Comparison of ENCODE assay signal across 1 cellular context in the genomic region with DNA sequence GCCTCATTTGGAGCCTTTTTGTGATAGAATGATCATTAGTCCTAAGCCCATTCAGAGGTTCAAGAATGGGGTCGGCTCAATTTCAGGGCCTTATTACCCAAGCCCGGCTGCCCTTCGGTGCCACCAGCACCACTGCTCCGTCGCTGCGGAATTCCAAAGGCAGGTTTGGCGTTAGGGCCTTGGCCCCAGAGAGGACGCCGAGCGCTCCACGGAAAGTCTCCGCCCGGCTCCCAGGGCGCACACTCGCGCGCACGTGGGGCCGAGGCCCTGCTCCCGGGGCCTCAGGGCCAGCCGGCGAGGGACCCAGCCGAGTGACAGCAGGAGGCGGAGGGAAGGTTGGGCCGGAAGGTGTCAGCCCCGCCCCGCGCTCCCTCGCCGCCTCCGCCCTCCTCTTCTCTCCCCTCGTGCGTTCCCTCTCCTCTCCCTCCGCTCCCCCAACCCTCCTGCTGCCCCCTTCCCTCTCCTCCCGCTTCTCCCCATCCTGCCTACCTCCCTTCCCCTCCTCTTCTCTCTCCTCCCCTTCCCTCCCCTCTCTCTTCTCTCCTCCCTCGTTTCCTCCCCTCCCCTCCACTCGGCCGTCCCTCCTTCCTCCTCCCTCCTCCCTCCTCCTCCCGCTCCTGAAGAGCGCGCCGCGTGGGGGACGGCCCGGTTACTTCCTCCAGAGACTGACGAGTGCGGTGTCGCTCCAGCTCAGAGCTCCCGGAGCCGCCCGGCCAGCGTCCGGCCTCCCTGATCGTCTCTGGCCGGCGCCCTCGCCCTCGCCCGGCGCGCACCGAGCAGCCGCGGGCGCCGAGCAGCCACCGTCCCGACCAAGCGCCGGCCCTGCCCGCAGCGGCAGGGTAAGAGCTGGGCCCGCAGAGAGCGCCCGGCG.
A peak's percentile ranks its signal among the peaks of the same experiment; 100 is the strongest.
TF ChIP-seq lines count a peak whose summit lies in the region.

A gene (plus strand): TSS at position 648 of the 871 bp plus-strand sequence. CDS start 4,106 bp downstream, outside the sequence.

TF ChIP-seq in HepG2, 621 proteins besides CTCF, POLR2A, EP300 and RAD21 (continued from another document and continues in another):
- TF ChIP-seq CBFB (CRISPR knock-in tag; IDR thresholded peaks at IDR 0.05) (peak; percentile 19; the same call in 1 of the 2 replicates), ZBTB7A (CRISPR knock-in tag; IDR thresholded peaks at IDR 0.05) (peak; percentile 65; the same call in 1 of the 2 replicates), NBN (conservative IDR thresholded peaks at IDR 0.05) (no peak), DR1 (CRISPR knock-in tag; IDR thresholded peaks at IDR 0.05) (peak; percentile 79), ETV5 (CRISPR knock-in tag; IDR thresholded peaks at IDR 0.05; ENCODE audit: borderline replicate concordance) (peak; percentile 77), JARID2 (CRISPR knock-in tag; IDR thresholded peaks at IDR 0.05; ENCODE audit: insufficient replicate concordance) (no peak), FOSL2 (CRISPR knock-in tag; IDR thresholded peaks at IDR 0.05) (peak; percentile 56; the same call in 1 of the 2 replicates), ZSCAN21 (CRISPR knock-in tag; IDR thresholded peaks at IDR 0.05; ENCODE audit: borderline replicate concordance) (peak; percentile 92), HDAC6 (IDR thresholded peaks at IDR 0.05; ENCODE audit: low read depth, low read length) (no peak), ZNF761 (CRISPR knock-in tag; conservative IDR thresholded peaks at IDR 0.05) (peak; percentile 70; the same call in 1 of the 2 replicates), ZNF549 (CRISPR knock-in tag; IDR thresholded peaks at IDR 0.05) (no peak), ZNF720 (CRISPR knock-in tag; IDR thresholded peaks at IDR 0.05) (no peak), GFI1 (CRISPR knock-in tag; IDR thresholded peaks at IDR 0.05; ENCODE audit: borderline replicate concordance) (peak; percentile 34), ZFAT (CRISPR knock-in tag; conservative IDR thresholded peaks at IDR 0.05) (no peak), HNF4G (IDR thresholded peaks at IDR 0.05; ENCODE audit: borderline replicate concordance, low read depth, low read length) (no peak), HNF4G (CRISPR knock-in tag; IDR thresholded peaks at IDR 0.05; ENCODE audit: borderline replicate concordance, low read depth) (no peak), ZFP1 (CRISPR knock-in tag; IDR thresholded peaks at IDR 0.05) (0 out of 2 replicates have a peak, but pooled peaks have one; percentile 58), ZNF552 (CRISPR knock-in tag; IDR thresholded peaks at IDR 0.05; ENCODE audit: borderline replicate concordance) (0 out of 2 replicates have a peak, but pooled peaks have one; percentile 61), POGZ (CRISPR knock-in tag; IDR thresholded peaks at IDR 0.05) (peak; percentile 83), TOE1 (CRISPR knock-in tag; IDR thresholded peaks at IDR 0.05) (no peak), ZFP37 (CRISPR knock-in tag; IDR thresholded peaks at IDR 0.05; ENCODE audit: borderline replicate concordance) (peak; percentile 95; the same call in 1 of the 2 replicates), ZNF749 (CRISPR knock-in tag; IDR thresholded peaks at IDR 0.05; ENCODE audit: borderline replicate concordance) (peak; percentile 58; the same call in 1 of the 2 replicates), HOXA3 (CRISPR knock-in tag; IDR thresholded peaks at IDR 0.05) (peak; percentile 79), ZKSCAN5 (CRISPR knock-in tag; IDR thresholded peaks at IDR 0.05) (peak; percentile 98), ARID2 (CRISPR knock-in tag; IDR thresholded peaks at IDR 0.05; ENCODE audit: borderline replicate concordance) (no peak), MTA3 (CRISPR knock-in tag; IDR thresholded peaks at IDR 0.05) (no peak), ZNF143 (CRISPR knock-in tag; IDR thresholded peaks at IDR 0.05) (no peak), LCORL (IDR thresholded peaks at IDR 0.05) (no peak), LCORL (CRISPR knock-in tag; IDR thresholded peaks at IDR 0.05) (peak; percentile 92), ZNF781 (CRISPR knock-in tag; IDR thresholded peaks at IDR 0.05; ENCODE audit: borderline replicate concordance, not compliant biosample characterization) (peak; percentile 76), ZNF891 (CRISPR knock-in tag; IDR thresholded peaks at IDR 0.05) (peak; percentile 66; the same call in 1 of the 2 replicates), ZNF598 (CRISPR knock-in tag; IDR thresholded peaks at IDR 0.05; ENCODE audit: borderline replicate concordance) (peak; percentile 51; the same call in 1 of the 2 replicates), HCFC1 (IDR thresholded peaks at IDR 0.05; ENCODE audit: low read depth, low read length) (no peak)
- TF ChIP-seq, protein P1, sequence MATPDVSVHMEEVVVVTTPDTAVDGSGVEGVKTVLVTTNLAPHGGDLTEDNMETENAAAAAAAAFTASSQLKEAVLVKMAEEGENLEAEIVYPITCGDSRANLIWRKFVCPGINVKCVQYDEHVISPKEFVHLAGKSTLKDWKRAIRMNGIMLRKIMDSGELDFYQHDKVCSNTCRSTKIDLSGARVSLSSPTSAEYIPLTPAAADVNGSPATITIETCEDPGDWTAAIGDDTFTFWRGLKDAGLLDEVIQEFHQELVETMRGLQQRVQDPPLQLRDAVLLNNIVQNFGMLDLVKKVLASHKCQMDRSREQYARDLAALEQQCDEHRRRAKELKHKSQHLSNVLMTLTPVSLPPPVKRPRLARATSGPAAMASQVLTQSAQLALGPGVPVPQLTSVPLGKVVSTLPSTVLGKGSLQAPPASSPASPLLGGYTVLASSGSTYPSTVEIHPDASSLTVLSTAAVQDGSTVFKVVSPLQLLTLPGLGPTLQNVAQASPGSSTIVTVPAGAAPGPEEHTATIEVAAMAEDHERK (CRISPR knock-in tag; IDR thresholded peaks at IDR 0.05; ENCODE audit: low read depth): no peak
- TF ChIP-seq, protein P2, sequence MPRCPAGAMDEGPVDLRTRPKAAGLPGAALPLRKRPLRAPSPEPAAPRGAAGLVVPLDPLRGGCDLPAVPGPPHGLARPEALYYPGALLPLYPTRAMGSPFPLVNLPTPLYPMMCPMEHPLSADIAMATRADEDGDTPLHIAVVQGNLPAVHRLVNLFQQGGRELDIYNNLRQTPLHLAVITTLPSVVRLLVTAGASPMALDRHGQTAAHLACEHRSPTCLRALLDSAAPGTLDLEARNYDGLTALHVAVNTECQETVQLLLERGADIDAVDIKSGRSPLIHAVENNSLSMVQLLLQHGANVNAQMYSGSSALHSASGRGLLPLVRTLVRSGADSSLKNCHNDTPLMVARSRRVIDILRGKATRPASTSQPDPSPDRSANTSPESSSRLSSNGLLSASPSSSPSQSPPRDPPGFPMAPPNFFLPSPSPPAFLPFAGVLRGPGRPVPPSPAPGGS (CRISPR knock-in tag; IDR thresholded peaks at IDR 0.05): peak; percentile 92; the same call in 1 of the 2 replicates
- TF ChIP-seq, protein P3, sequence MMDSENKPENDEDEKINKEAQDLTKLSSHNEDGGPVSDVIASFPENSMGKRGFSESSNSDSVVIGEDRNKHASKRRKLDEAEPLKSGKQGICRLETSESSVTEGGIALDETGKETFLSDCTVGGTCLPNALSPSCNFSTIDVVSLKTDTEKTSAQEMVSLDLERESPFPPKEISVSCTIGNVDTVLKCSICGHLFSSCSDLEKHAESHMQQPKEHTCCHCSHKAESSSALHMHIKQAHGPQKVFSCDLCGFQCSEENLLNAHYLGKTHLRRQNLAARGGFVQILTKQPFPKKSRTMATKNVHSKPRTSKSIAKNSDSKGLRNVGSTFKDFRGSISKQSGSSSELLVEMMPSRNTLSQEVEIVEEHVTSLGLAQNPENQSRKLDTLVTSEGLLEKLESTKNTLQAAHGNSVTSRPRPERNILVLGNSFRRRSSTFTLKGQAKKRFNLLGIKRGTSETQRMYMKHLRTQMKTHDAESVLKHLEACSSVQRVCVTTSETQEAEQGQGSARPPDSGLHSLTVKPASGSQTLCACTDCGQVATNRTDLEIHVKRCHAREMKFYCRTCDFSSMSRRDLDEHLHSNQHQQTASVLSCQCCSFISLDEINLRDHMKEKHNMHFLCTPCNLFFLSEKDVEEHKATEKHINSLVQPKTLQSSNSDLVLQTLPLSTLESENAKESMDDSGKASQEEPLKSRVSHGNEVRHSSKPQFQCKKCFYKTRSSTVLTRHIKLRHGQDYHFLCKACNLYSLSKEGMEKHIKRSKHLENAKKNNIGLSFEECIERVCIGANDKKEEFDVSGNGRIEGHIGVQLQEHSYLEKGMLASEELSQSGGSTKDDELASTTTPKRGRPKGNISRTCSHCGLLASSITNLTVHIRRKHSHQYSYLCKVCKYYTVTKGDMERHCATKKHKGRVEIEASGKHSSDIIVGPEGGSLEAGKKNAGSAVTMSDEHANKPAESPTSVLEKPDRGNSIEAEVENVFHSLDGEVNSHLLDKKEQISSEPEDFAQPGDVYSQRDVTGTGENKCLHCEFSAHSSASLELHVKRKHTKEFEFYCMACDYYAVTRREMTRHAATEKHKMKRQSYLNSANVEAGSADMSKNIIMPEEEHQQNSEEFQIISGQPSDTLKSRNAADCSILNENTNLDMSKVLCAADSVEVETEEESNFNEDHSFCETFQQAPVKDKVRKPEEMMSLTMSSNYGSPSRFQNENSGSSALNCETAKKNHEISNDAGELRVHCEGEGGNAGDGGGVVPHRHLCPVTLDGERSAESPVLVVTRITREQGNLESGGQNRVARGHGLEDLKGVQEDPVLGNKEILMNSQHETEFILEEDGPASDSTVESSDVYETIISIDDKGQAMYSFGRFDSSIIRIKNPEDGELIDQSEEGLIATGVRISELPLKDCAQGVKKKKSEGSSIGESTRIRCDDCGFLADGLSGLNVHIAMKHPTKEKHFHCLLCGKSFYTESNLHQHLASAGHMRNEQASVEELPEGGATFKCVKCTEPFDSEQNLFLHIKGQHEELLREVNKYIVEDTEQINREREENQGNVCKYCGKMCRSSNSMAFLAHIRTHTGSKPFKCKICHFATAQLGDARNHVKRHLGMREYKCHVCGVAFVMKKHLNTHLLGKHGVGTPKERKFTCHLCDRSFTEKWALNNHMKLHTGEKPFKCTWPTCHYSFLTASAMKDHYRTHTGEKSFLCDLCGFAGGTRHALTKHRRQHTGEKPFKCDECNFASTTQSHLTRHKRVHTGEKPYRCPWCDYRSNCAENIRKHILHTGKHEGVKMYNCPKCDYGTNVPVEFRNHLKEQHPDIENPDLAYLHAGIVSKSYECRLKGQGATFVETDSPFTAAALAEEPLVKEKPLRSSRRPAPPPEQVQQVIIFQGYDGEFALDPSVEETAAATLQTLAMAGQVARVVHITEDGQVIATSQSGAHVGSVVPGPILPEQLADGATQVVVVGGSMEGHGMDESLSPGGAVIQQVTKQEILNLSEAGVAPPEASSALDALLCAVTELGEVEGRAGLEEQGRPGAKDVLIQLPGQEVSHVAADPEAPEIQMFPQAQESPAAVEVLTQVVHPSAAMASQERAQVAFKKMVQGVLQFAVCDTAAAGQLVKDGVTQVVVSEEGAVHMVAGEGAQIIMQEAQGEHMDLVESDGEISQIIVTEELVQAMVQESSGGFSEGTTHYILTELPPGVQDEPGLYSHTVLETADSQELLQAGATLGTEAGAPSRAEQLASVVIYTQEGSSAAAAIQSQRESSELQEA (CRISPR knock-in tag; IDR thresholded peaks at IDR 0.05; ENCODE audit: not compliant biosample characterization): peak; percentile 87
- TF ChIP-seq, protein P4, sequence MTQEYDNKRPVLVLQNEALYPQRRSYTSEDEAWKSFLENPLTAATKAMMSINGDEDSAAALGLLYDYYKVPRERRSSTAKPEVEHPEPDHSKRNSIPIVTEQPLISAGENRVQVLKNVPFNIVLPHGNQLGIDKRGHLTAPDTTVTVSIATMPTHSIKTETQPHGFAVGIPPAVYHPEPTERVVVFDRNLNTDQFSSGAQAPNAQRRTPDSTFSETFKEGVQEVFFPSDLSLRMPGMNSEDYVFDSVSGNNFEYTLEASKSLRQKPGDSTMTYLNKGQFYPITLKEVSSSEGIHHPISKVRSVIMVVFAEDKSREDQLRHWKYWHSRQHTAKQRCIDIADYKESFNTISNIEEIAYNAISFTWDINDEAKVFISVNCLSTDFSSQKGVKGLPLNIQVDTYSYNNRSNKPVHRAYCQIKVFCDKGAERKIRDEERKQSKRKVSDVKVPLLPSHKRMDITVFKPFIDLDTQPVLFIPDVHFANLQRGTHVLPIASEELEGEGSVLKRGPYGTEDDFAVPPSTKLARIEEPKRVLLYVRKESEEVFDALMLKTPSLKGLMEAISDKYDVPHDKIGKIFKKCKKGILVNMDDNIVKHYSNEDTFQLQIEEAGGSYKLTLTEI (CRISPR knock-in tag; conservative IDR thresholded peaks at IDR 0.05): no peak
- TF ChIP-seq, protein P5, sequence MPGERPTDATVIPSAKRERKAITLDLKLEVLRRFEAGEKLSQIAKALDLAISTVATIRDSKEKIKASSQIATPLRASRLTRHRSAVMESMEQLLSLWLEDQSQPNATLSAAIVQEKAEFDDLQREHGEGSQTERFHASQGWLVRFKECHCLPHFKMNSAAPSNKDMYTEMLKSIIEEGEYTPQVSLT (CRISPR knock-in tag; IDR thresholded peaks at IDR 0.05; ENCODE audit: borderline replicate concordance, low read depth): no peak
- TF ChIP-seq, protein P6, sequence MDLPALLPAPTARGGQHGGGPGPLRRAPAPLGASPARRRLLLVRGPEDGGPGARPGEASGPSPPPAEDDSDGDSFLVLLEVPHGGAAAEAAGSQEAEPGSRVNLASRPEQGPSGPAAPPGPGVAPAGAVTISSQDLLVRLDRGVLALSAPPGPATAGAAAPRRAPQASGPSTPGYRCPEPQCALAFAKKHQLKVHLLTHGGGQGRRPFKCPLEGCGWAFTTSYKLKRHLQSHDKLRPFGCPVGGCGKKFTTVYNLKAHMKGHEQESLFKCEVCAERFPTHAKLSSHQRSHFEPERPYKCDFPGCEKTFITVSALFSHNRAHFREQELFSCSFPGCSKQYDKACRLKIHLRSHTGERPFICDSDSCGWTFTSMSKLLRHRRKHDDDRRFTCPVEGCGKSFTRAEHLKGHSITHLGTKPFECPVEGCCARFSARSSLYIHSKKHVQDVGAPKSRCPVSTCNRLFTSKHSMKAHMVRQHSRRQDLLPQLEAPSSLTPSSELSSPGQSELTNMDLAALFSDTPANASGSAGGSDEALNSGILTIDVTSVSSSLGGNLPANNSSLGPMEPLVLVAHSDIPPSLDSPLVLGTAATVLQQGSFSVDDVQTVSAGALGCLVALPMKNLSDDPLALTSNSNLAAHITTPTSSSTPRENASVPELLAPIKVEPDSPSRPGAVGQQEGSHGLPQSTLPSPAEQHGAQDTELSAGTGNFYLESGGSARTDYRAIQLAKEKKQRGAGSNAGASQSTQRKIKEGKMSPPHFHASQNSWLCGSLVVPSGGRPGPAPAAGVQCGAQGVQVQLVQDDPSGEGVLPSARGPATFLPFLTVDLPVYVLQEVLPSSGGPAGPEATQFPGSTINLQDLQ (CRISPR knock-in tag; IDR thresholded peaks at IDR 0.05): no peak
- TF ChIP-seq, protein P7, sequence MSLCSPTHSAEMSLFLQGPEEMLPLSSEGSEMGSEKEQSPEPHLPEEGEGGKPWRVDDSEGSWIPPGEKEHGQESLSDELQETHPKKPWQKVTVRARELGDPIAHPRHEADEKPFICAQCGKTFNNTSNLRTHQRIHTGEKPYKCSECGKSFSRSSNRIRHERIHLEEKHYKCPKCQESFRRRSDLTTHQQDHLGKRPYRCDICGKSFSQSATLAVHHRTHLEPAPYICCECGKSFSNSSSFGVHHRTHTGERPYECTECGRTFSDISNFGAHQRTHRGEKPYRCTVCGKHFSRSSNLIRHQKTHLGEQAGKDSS (CRISPR knock-in tag; IDR thresholded peaks at IDR 0.05; ENCODE audit: borderline replicate concordance, low read depth): peak; percentile 94
- TF ChIP-seq, protein P8, sequence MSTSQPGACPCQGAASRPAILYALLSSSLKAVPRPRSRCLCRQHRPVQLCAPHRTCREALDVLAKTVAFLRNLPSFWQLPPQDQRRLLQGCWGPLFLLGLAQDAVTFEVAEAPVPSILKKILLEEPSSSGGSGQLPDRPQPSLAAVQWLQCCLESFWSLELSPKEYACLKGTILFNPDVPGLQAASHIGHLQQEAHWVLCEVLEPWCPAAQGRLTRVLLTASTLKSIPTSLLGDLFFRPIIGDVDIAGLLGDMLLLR (CRISPR knock-in tag; IDR thresholded peaks at IDR 0.05): peak; percentile 81; the same call in 1 of the 2 replicates
- TF ChIP-seq, protein P9, sequence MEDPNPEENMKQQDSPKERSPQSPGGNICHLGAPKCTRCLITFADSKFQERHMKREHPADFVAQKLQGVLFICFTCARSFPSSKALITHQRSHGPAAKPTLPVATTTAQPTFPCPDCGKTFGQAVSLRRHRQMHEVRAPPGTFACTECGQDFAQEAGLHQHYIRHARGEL (CRISPR knock-in tag; IDR thresholded peaks at IDR 0.05): peak; percentile 18; the same call in 1 of the 2 replicates
